In the genomic region with DNA sequence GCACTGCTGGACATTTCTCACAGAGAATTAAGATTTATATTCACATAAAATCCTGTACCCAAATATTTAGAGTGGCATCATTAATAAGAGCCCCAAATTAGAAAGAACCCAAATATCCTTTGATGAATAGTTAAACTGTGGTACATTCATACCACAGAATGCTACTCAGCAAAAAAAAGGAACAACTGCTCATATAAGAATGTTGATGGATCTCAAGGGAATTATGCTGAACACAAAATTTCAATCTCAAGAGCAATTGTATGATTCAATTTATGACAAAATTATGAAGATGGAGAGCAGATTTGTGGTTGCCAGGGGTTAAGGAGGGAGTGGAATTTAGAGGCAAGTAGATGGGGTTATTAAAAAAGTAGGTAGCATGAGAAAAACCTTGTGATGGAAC, we compare ENCODE assay signal across 28 cellular contexts. TPM values are rescaled to one million over a fixed set of nuclear protein-coding genes. Genes with fewer than 3 reads are reported as not detected.
"Had no signal": no experiment of that assay in that cellular context is flagged by ENCODE, and none has a peak within 500 bp of the region (broad histone marks: within the 10 kb centered on the region; RNA-seq: fewer than 3 reads in every experiment).

No MANE protein-coding gene starts in this region.

- ATAC-seq: activated CD4-positive, alpha-beta T cell treated with anti-CD3 and anti-CD28 coated beads for 36 hours; activated CD8-positive, alpha-beta T cell treated with anti-CD3 and anti-CD28 coated beads, Interleukin-2, amount 10 ng/mL, durations not matched to agents 7 days and 5 days; gastrocnemius medialis; mucosa of descending colon; sciatic nerve; stimulated activated memory B cell treated with anti-CD40 and anti-IgM and Interleukin-4, amounts not matched to agents 10 μg/mL and 1 μg/mL and 100 μg/mL, for 72 hours; stimulated activated naive CD8-positive, alpha-beta T cell treated with anti-CD3 and anti-CD28 coated beads, Interleukin-15, amount 100 ng/mL, for 72 hours had no signal

- H3K4me1 ChIP-seq: adrenal gland, thyroid gland, vagina had no signal

- H3K4me2 ChIP-seq: hepatocyte, smooth muscle cell had no signal

- H3K36me3 ChIP-seq: adrenal gland, gastrocnemius medialis, left ventricle myocardium inferior, neutrophil, ovary, thyroid gland, upper lobe of left lung, vagina had no signal

- DNase-seq: activated CD4-positive, alpha-beta T cell treated with anti-CD3 and anti-CD28 coated beads for 36 hours; activated CD4-positive, CD25-positive, alpha-beta regulatory T cell; activated CD8-positive, alpha-beta T cell treated with anti-CD3 and anti-CD28 coated beads, Interleukin-2, amount 10 ng/mL, durations not matched to agents 7 days and 5 days; activated effector memory CD4-positive, alpha-beta T cell treated with Interleukin-2 at 50 U/mL for 16 hours; activated naive CD4-positive, alpha-beta T cell treated with Interleukin-2 at 50 U/mL for 16 hours; adrenal gland; aorta; brain microvascular endothelial cell; gastrocnemius medialis; islet precursor cell; left ventricle myocardium inferior; mesendoderm; mucosa of descending colon; nephron progenitor cell; ovary; stimulated activated CD4-positive, alpha-beta T cell treated with anti-CD3 and anti-CD28 coated beads, Interleukin-1b, Interleukin-23, amount 100 ng/mL, for 48 hours; stimulated activated CD4-positive, alpha-beta T cell treated with anti-CD3 and anti-CD28 coated beads, Interleukin-4, amount 100 ng/mL, for 4 hours; stimulated activated CD8-positive, alpha-beta memory T cell treated with anti-CD3 and anti-CD28 coated beads, Interleukin-4, amount 100 ng/mL, for 48 hours; stimulated activated naive CD8-positive, alpha-beta T cell treated with anti-CD3 and anti-CD28 coated beads, Interleukin-15, amount 100 ng/mL, for 72 hours; thyroid gland; upper lobe of left lung had no signal

- H3K27ac ChIP-seq: adrenal gland, brain microvascular endothelial cell, gastrocnemius medialis, hepatocyte, left ventricle myocardium inferior, neutrophil, ovary, thyroid gland, upper lobe of left lung, vagina had no signal

- H3K4me3 ChIP-seq: adrenal gland, gastrocnemius medialis, hepatocyte, left ventricle myocardium inferior, lung, mucosa of descending colon, ovary, smooth muscle cell, thyroid gland, upper lobe of left lung, vagina had no signal

- H3K9me3 ChIP-seq: adrenal gland, gastrocnemius medialis, left ventricle myocardium inferior, mucosa of descending colon, neutrophil, ovary, thyroid gland, upper lobe of left lung, vagina had no signal

- H3K79me2 ChIP-seq: hepatocyte had no signal

- H3K27me3 ChIP-seq: adrenal gland, brain microvascular endothelial cell, gastrocnemius medialis, hepatocyte, ovary, thyroid gland, upper lobe of left lung, vagina had no signal

- H2AFZ ChIP-seq: hepatocyte had no signal

RNA-seq across cellular contexts. Expression of a gene that starts 46.4 kb away (rescaled TPM):
- total RNA-seq: vagina had no signal
